In the genomic region with DNA sequence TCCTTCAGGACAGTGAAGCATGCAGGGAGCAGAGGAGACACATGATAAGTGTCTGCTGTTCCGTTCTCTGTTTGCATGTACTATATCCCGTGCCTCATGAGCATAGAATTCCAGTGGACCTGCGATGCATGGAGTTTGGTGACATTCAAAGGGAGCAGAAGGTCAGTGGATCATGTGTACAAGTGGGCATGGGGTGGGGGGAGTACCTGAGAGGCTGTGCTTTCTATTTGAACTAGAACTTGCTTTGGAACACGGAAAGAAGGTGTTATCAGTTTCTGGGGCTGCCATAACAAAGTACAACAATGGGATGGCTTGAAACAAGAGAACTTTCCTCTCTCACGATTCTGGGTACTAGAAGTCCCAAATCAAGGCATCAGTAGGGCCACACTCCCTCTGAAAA, we compare ENCODE assay signal across 27 cellular contexts. TPM values are rescaled to one million over a fixed set of nuclear protein-coding genes. Genes with fewer than 3 reads are reported as not detected.
"Had no signal": no experiment of that assay in that cellular context is flagged by ENCODE, and none has a peak within 500 bp of the region (broad histone marks: within the 10 kb centered on the region; RNA-seq: fewer than 3 reads in every experiment).

No MANE protein-coding gene starts in this region.

- DNase-seq: activated CD4-positive, alpha-beta memory T cell treated with anti-CD3 and anti-CD28 coated beads for 36 hours; activated CD4-positive, alpha-beta T cell treated with anti-CD3 and anti-CD28 coated beads for 36 hours; activated gamma-delta T cell treated with Interleukin-2 at 50 U/mL for 16 hours; activated T-cell treated with anti-CD3 and anti-CD28 coated beads for 4 hours; adrenal gland; effector CD8-positive, alpha-beta T cell; esophagus squamous epithelium; heart right ventricle; immature natural killer cell; kidney glomerular epithelial cell; lower lobe of right lung; nucleus accumbens; stimulated activated CD4-positive, alpha-beta T cell treated with anti-CD3 and anti-CD28 coated beads, Interleukin-2, amount 100 ng/mL, for 48 hours had no signal

- H3K27me3 Mint-ChIP-seq: progenitor cell of endocrine pancreas had no signal

- H3K36me3 ChIP-seq: adrenal gland, breast epithelium, esophagus squamous epithelium, heart right ventricle, lower lobe of right lung, right atrium auricular region, suprapubic skin had no signal

- H3K27ac Mint-ChIP-seq: activated CD4-positive, alpha-beta memory T cell treated with anti-CD3 and anti-CD28 coated beads for 36 hours; activated CD4-positive, alpha-beta T cell treated with anti-CD3 and anti-CD28 coated beads for 36 hours; activated naive CD4-positive, alpha-beta T cell treated with anti-CD3 and anti-CD28 coated beads, Interleukin-2, amount 50 U/mL, for 72 hours; activated T-helper 1 cell treated with anti-CD3 and anti-CD28 coated beads, Interleukin-12 subunit alpha, Interleukin-12 subunit beta, Interleukin-2, Interleukin-4 antibody, amounts not matched to agents 30 ng/mL and 10 ng/mL and 1 ng/mL, durations not matched to agents 14 hours and 24 hours and 36 hours; dendritic cell treated with granulocyte-macrophage colony-stimulating factor and Interleukin-4, amounts not matched to agents 40 ng/mL and 50 ng/mL, for 4 days; immature natural killer cell; progenitor cell of endocrine pancreas; stimulated activated naive CD8-positive, alpha-beta T cell treated with anti-CD3 and anti-CD28 coated beads, Interleukin-15, Interleukin-2, amounts not matched to agents 100 ng/mL and 50 ng/mL, for 24 hours; type B pancreatic cell; WTC11 had no signal

- H3K9me3 ChIP-seq: adrenal gland, breast epithelium, esophagus squamous epithelium, heart right ventricle, lower lobe of right lung, right atrium auricular region, suprapubic skin had no signal

- H3K36me3 Mint-ChIP-seq: activated CD4-positive, alpha-beta memory T cell treated with anti-CD3 and anti-CD28 coated beads for 36 hours; immature natural killer cell; natural killer cell treated with Interleukin-12 subunit alpha and Interleukin-12 subunit beta and Interleukin-15 and Interleukin-18, amount 100 ng/mL, for 72 hours; type B pancreatic cell; WTC11 had no signal

- H3K27me3 ChIP-seq: adrenal gland, breast epithelium, right atrium auricular region had no signal

- H3K27ac ChIP-seq: adrenal gland, breast epithelium, esophagus squamous epithelium, heart right ventricle, lower lobe of right lung, right atrium auricular region, skin epidermis, suprapubic skin had no signal

- H3K4me3 Mint-ChIP-seq: activated CD4-positive, alpha-beta memory T cell treated with anti-CD3 and anti-CD28 coated beads for 36 hours; activated CD4-positive, alpha-beta T cell treated with anti-CD3 and anti-CD28 coated beads for 36 hours; activated T-helper 1 cell treated with anti-CD3 and anti-CD28 coated beads, Interleukin-12 subunit alpha, Interleukin-12 subunit beta, Interleukin-2, Interleukin-4 antibody, amounts not matched to agents 30 ng/mL and 10 ng/mL and 1 ng/mL, durations not matched to agents 14 hours and 24 hours and 36 hours; dendritic cell treated with granulocyte-macrophage colony-stimulating factor and Interleukin-4, amounts not matched to agents 40 ng/mL and 50 ng/mL, for 4 days; immature natural killer cell; natural killer cell treated with Interleukin-12 subunit alpha and Interleukin-12 subunit beta and Interleukin-15 and Interleukin-18, amount 100 ng/mL, for 72 hours; stimulated activated naive CD8-positive, alpha-beta T cell treated with anti-CD3 and anti-CD28 coated beads, Interleukin-15, Interleukin-2, amounts not matched to agents 100 ng/mL and 50 ng/mL, for 24 hours; type B pancreatic cell; WTC11 had no signal

- H3K4me3 ChIP-seq: adrenal gland, breast epithelium, esophagus squamous epithelium, heart right ventricle, lower lobe of right lung, right atrium auricular region, skin epidermis, suprapubic skin had no signal

- FAIRE-seq: astrocyte, endothelial cell of umbilical vein had no signal

- ATAC-seq: activated CD4-positive, alpha-beta T cell treated with anti-CD3 and anti-CD28 coated beads for 36 hours; activated naive CD4-positive, alpha-beta T cell treated with anti-CD3 and anti-CD28 coated beads, Interleukin-2, amount 50 U/mL, for 72 hours; heart right ventricle; natural killer cell treated with Interleukin-12 subunit alpha and Interleukin-12 subunit beta and Interleukin-15 and Interleukin-18, amount 100 ng/mL, for 72 hours; WTC11 had no signal

- H3K9me3 Mint-ChIP-seq: activated CD4-positive, alpha-beta memory T cell treated with anti-CD3 and anti-CD28 coated beads for 36 hours; activated naive CD4-positive, alpha-beta T cell treated with anti-CD3 and anti-CD28 coated beads, Interleukin-2, amount 50 U/mL, for 72 hours; activated T-helper 1 cell treated with anti-CD3 and anti-CD28 coated beads, Interleukin-12 subunit alpha, Interleukin-12 subunit beta, Interleukin-2, Interleukin-4 antibody, amounts not matched to agents 30 ng/mL and 10 ng/mL and 1 ng/mL, durations not matched to agents 14 hours and 24 hours and 36 hours; dendritic cell treated with granulocyte-macrophage colony-stimulating factor and Interleukin-4, amounts not matched to agents 40 ng/mL and 50 ng/mL, for 4 days; immature natural killer cell; natural killer cell treated with Interleukin-12 subunit alpha and Interleukin-12 subunit beta and Interleukin-15 and Interleukin-18, amount 100 ng/mL, for 72 hours; stimulated activated naive CD8-positive, alpha-beta T cell treated with anti-CD3 and anti-CD28 coated beads, Interleukin-15, Interleukin-2, amounts not matched to agents 100 ng/mL and 50 ng/mL, for 24 hours; type B pancreatic cell; WTC11 had no signal

- H3K4me1 ChIP-seq: breast epithelium had no signal

RNA-seq across cellular contexts. Expression of a gene that starts 5.1 kb away (rescaled TPM):
- total RNA-seq: activated CD4-positive, alpha-beta memory T cell treated with anti-CD3 and anti-CD28 coated beads for 36 hours; activated CD4-positive, alpha-beta T cell treated with anti-CD3 and anti-CD28 coated beads for 36 hours; activated T-helper 1 cell treated with anti-CD3 and anti-CD28 coated beads, Interleukin-12 subunit alpha, Interleukin-12 subunit beta, Interleukin-2, Interleukin-4 antibody, amounts not matched to agents 30 ng/mL and 10 ng/mL and 1 ng/mL, durations not matched to agents 14 hours and 24 hours and 36 hours had no signal

RNA-seq across cellular contexts. Expression of a gene that starts 53.0 kb away (rescaled TPM):
- total RNA-seq: activated CD4-positive, alpha-beta memory T cell treated with anti-CD3 and anti-CD28 coated beads for 36 hours; activated CD4-positive, alpha-beta T cell treated with anti-CD3 and anti-CD28 coated beads for 36 hours; activated naive CD4-positive, alpha-beta T cell treated with anti-CD3 and anti-CD28 coated beads, Interleukin-2, amount 50 U/mL, for 72 hours; activated T-helper 1 cell treated with anti-CD3 and anti-CD28 coated beads, Interleukin-12 subunit alpha, Interleukin-12 subunit beta, Interleukin-2, Interleukin-4 antibody, amounts not matched to agents 30 ng/mL and 10 ng/mL and 1 ng/mL, durations not matched to agents 14 hours and 24 hours and 36 hours; natural killer cell treated with Interleukin-12 subunit alpha and Interleukin-12 subunit beta and Interleukin-15 and Interleukin-18, amount 100 ng/mL, for 72 hours had no signal
